ENCODE assay signal across 8 cellular contexts in genomic region chr11:78420255-78420764, GRCh38. TPM values are rescaled to one million over a fixed set of nuclear protein-coding genes. Genes with fewer than 3 reads are reported as not detected.
DNase-seq lines count a peak whose midpoint lies in the region; ATAC-seq, FAIRE-seq and TF ChIP-seq lines count a peak whose summit lies in the region.

No MANE protein-coding gene starts in this region.

- H3K4me1 ChIP-seq in CD4-positive, CD25-positive, alpha-beta regulatory T cell (ENCODE audit: control insufficient read depth, insufficient read depth, low read length, poor library complexity, severe bottlenecking), result peaks cover 27% of the 10 kb centered on the region
- H3K4me1 ChIP-seq in RWPE2 (ENCODE audit: insufficient read depth, poor library complexity, severe bottlenecking) (peaks cover 9% of the 10 kb centered on the region), adrenal gland (replicated peaks in 1 of 2) (peaks cover 10 to 48% of the 10 kb centered on the region in 2 donors), heart right ventricle (peaks cover 3 to 64% (median 47%) of the 10 kb centered on the region in 9 donors)

- WGBS in adrenal gland, 4 donors, result 4 to 6% (median 5%) methylated on average over 9 of the region's 9 CpGs
- 10 to 12% methylated on average over 9 of the region's 9 CpGs for WGBS in heart right ventricle, 2 donors

- peak; percentile 22 to 62 (median 35) for DNase-seq in CD4-positive, CD25-positive, alpha-beta regulatory T cell
- peak; percentile 15 for DNase-seq in HK-2 (ENCODE audit: unreplicated experiment)
- DNase-seq in RWPE2 (ENCODE audit: low spot score), result no peak
- peak; percentile 52 to 94 (median 77) for DNase-seq in adrenal gland
- DNase-seq in heart right ventricle, result peak; percentile 68 to 84
- DNase-seq in progenitor cell of endocrine pancreas (ENCODE audit: low spot score, unreplicated experiment), result no peak
- DNase-seq in RCC 7860 (ENCODE audit: low spot score), result no peak

- H3K4me3 Mint-ChIP-seq in CD4-positive, CD25-positive, alpha-beta regulatory T cell, result peak overlapping the region in 3 of 4 donors; percentile 59 to 94 (median 80)
- H3K4me3 Mint-ChIP-seq in progenitor cell of endocrine pancreas (ENCODE audit: low read depth), result peak overlapping the region; percentile 30

- no peaks in the 10 kb centered on the region for H3K36me3 Mint-ChIP-seq in CD4-positive, CD25-positive, alpha-beta regulatory T cell
- no peaks in the 10 kb centered on the region for H3K36me3 Mint-ChIP-seq in progenitor cell of endocrine pancreas (ENCODE audit: insufficient read depth)

- FAIRE-seq in RCC 7860 (lab: Jason Lieb, UNC), result no peak

- H3K9me3 ChIP-seq in CD4-positive, CD25-positive, alpha-beta regulatory T cell (ENCODE audit: control insufficient read depth in 2 of 2, low read length in 2 of 2), result no peaks in the 10 kb centered on the region
- H3K9me3 ChIP-seq in RWPE2 (ENCODE audit: severe bottlenecking), result no peaks in the 10 kb centered on the region
- no peaks in the 10 kb centered on the region for H3K9me3 ChIP-seq in adrenal gland (replicated peaks in 1 of 3)
- no peaks in the 10 kb centered on the region for H3K9me3 ChIP-seq in heart right ventricle

- no peak for ATAC-seq in CD4-positive, CD25-positive, alpha-beta regulatory T cell (ENCODE audit: low read depth in 2 of 2)
- ATAC-seq in RWPE2 (ENCODE audit: low read depth), result no peak
- ATAC-seq in heart right ventricle, result peak; percentile 7 to 55 (median 28)
- ATAC-seq in HG02973 (IDR thresholded peaks at IDR 0.05; ENCODE audit: unreplicated experiment), result no peak

- intact Hi-C loops in adrenal gland (cut with DNase I) (loop anchor here in 1 of 2 donors (10.0 kb wide), 1 partner anchor 176 kb away; no protein-coding TSS in a partner anchor), heart right ventricle (cut with DNase I) (loop anchor here in 6 of 10 donors (5.0 to 10.0 kb wide), 5 partner anchors 134 to 286 kb away; partner anchors contain the start of gene ALG8 (in 2 of the 6))

- no peak overlapping the region for H3K4me3 ChIP-seq in CD4-positive, CD25-positive, alpha-beta regulatory T cell (ENCODE audit: low read depth, low read length)
- H3K4me3 ChIP-seq in RWPE2 (ENCODE audit: severe bottlenecking) (no peak overlapping the region), adrenal gland (peak overlapping the region in 1 of 4 donors; percentile 7), heart right ventricle (peak overlapping the region in 5 of 10 donors; percentile 9 to 95 (median 25))

- H3K36me3 ChIP-seq in CD4-positive, CD25-positive, alpha-beta regulatory T cell (ENCODE audit: control insufficient read depth, insufficient read depth, low read length), result no peaks in the 10 kb centered on the region
- H3K36me3 ChIP-seq in RWPE2 (ENCODE audit: low read depth) (no peaks in the 10 kb centered on the region), adrenal gland (replicated peaks in 1 of 2) (no peaks in the 10 kb centered on the region), heart right ventricle (no peaks in the 10 kb centered on the region)

- H3K27me3 ChIP-seq in CD4-positive, CD25-positive, alpha-beta regulatory T cell (ENCODE audit: control insufficient read depth, insufficient read depth, low read length), result peaks cover 6% of the 10 kb centered on the region
- H3K27me3 ChIP-seq in RWPE2 (ENCODE audit: insufficient read depth, poor library complexity, severe bottlenecking) (no peaks in the 10 kb centered on the region), adrenal gland (no peaks in the 10 kb centered on the region), heart right ventricle (no peaks in the 10 kb centered on the region)

- no peaks in the 10 kb centered on the region for H3K9me3 Mint-ChIP-seq in CD4-positive, CD25-positive, alpha-beta regulatory T cell
- H3K9me3 Mint-ChIP-seq in progenitor cell of endocrine pancreas (ENCODE audit: low read depth), result no peaks in the 10 kb centered on the region

- TF ChIP-seq CTCF in RWPE2 (IDR thresholded peaks at IDR 0.05; ENCODE audit: poor library complexity, severe bottlenecking), result peak; percentile 66
- TF ChIP-seq CTCF in adrenal gland (IDR thresholded peaks at IDR 0.05), result peak; percentile 25 to 73 (median 64)
- peak; percentile 49 to 84 (median 74) for TF ChIP-seq CTCF in heart right ventricle (IDR thresholded peaks at IDR 0.05)
- peak; percentile 53 for TF ChIP-seq CTCF in progenitor cell of endocrine pancreas (IDR thresholded peaks at IDR 0.05; ENCODE audit: unreplicated experiment)

- TF ChIP-seq POLR2A in adrenal gland (IDR thresholded peaks at IDR 0.05), result no peak

- H3K27ac ChIP-seq in CD4-positive, CD25-positive, alpha-beta regulatory T cell (ENCODE audit: insufficient read depth, low read length, poor library complexity, severe bottlenecking), result no peak overlapping the region
- H3K27ac ChIP-seq in RWPE2 (ENCODE audit: poor library complexity, severe bottlenecking) (no peak overlapping the region), adrenal gland (peak overlapping the region in 4 of 5 donors; percentile 11 to 100 (median 62)), heart right ventricle (peak overlapping the region; percentile 30 to 99 (median 94))

- peaks cover 32% of the 10 kb centered on the region for H3K27me3 Mint-ChIP-seq in CD4-positive, CD25-positive, alpha-beta regulatory T cell
- H3K27me3 Mint-ChIP-seq in progenitor cell of endocrine pancreas, result no peaks in the 10 kb centered on the region

- no peak overlapping the region for H3K27ac Mint-ChIP-seq in CD4-positive, CD25-positive, alpha-beta regulatory T cell
- peak overlapping the region; percentile 88 for H3K27ac Mint-ChIP-seq in progenitor cell of endocrine pancreas

- H3K4me1 Mint-ChIP-seq in CD4-positive, CD25-positive, alpha-beta regulatory T cell, result peaks cover 10 to 43% (median 28%) of the 10 kb centered on the region in 4 donors
- H3K4me1 Mint-ChIP-seq in progenitor cell of endocrine pancreas (ENCODE audit: low read depth), result peaks cover 37% of the 10 kb centered on the region

RNA-seq across cellular contexts. Expression of gene GAB2, which starts 2.7 kb away (rescaled TPM):
- total RNA-seq in CD4-positive, CD25-positive, alpha-beta regulatory T cell, result 15.7 TPM
- polyA plus RNA-seq in CD4-positive, CD25-positive, alpha-beta regulatory T cell, result under 1 TPM; 0.05 to 0.69 (median 0.45) TPM
- total RNA-seq in adrenal gland (10 to 100 TPM in 7 of 8 donors, 1 to 10 TPM in 1; 2.4 to 22.4 (median 18.5) TPM), heart right ventricle (10 to 100 TPM; 18.2 to 44.6 (median 29.8) TPM), progenitor cell of endocrine pancreas (33.6 and 37.6 TPM in 2 replicates)
- polyA plus RNA-seq in adrenal gland (10 to 100 TPM in 1 of 3 donors, 1 to 10 TPM in 2; 3.6 to 10.7 (median 8.7) TPM), heart right ventricle (1 to 10 TPM; 5.0 to 7.0 TPM)

Comparison
In these comparisons a context has a peak if more than half of its experiments do, and no peak if none do; other contexts are left out.
1. ATAC-seq: peak in heart right ventricle (8 of 8); none in CD4-positive, CD25-positive, alpha-beta regulatory T cell (0 of 2), RWPE2 (single experiment) and HG02973 (single experiment).
2. DNase-seq: peak in CD4-positive, CD25-positive, alpha-beta regulatory T cell (3 of 3), HK-2 (single experiment), adrenal gland (7 of 7) and heart right ventricle (2 of 2); none in RWPE2 (single experiment), progenitor cell of endocrine pancreas (single experiment) and RCC 7860 (single experiment).
3. H3K27ac ChIP-seq: peak in adrenal gland (4 of 5) and heart right ventricle (10 of 10); none in CD4-positive, CD25-positive, alpha-beta regulatory T cell (single experiment) and RWPE2 (single experiment).
4. Peak in every context shown above with its lines, with median percentiles within 50 percentile points of each other: CTCF ChIP-seq.